In genomic region chr2:102486941-102487702, GRCh38 we compare ENCODE assay signal across 1 cellular context.
TF ChIP-seq lines count a peak whose summit lies in the region.

No MANE protein-coding gene starts in this region.

TF ChIP-seq in WTC11, 78 proteins besides CTCF, POLR2A, EP300 and RAD21 (continued from another document):
- no peak for TF ChIP-seq SP1 (CRISPR knock-in tag; conservative IDR thresholded peaks at IDR 0.05)
- no peak for TF ChIP-seq HMGA2 (CRISPR knock-in tag; IDR thresholded peaks at IDR 0.05)
- no peak for TF ChIP-seq MAX (CRISPR knock-in tag; IDR thresholded peaks at IDR 0.05)
- TF ChIP-seq TEAD1 (CRISPR knock-in tag; IDR thresholded peaks at IDR 0.05), result no peak
- TF ChIP-seq KAT7 (CRISPR knock-in tag; IDR thresholded peaks at IDR 0.05; ENCODE audit: borderline replicate concordance), result no peak
- TF ChIP-seq E2F5 (CRISPR knock-in tag; IDR thresholded peaks at IDR 0.05), result no peak
- no peak for TF ChIP-seq ZNF532 (CRISPR knock-in tag; IDR thresholded peaks at IDR 0.05; ENCODE audit: borderline replicate concordance)
- no peak for TF ChIP-seq JUN (CRISPR knock-in tag; IDR thresholded peaks at IDR 0.05)
- TF ChIP-seq ZBTB21 (CRISPR knock-in tag; IDR thresholded peaks at IDR 0.05; ENCODE audit: borderline replicate concordance), result no peak
- no peak for TF ChIP-seq CBFB (CRISPR knock-in tag; IDR thresholded peaks at IDR 0.05; ENCODE audit: low read depth)
- TF ChIP-seq ZMAT4 (CRISPR knock-in tag; IDR thresholded peaks at IDR 0.05), result no peak
- TF ChIP-seq GABPB1 (CRISPR knock-in tag; IDR thresholded peaks at IDR 0.05), result no peak
- TF ChIP-seq ATF1 (CRISPR knock-in tag; IDR thresholded peaks at IDR 0.05), result no peak
TF ChIP-seq in WTC11: peak in this region for 0.
